1 cellular context compared by ENCODE assay signal in genomic region chr13:109226631-109227030, GRCh38.
TF ChIP-seq lines count a peak whose summit lies in the region.

No MANE protein-coding gene starts in this region.

TF ChIP-seq in GM23338, 12 proteins besides CTCF, POLR2A, EP300 and RAD21 (continued from another document):
- no peak for TF ChIP-seq NANOG (IDR thresholded peaks at IDR 0.05; ENCODE audit: borderline replicate concordance)
- no peak for TF ChIP-seq ZNF114 (CRISPR knock-in tag; IDR thresholded peaks at IDR 0.05)
- TF ChIP-seq ETS1 (IDR thresholded peaks at IDR 0.05) = no peak
- TF ChIP-seq JUNB (IDR thresholded peaks at IDR 0.05; ENCODE audit: unreplicated experiment) = no peak
- TF ChIP-seq CREB1 (CRISPR knock-in tag; IDR thresholded peaks at IDR 0.05; ENCODE audit: low read depth) = no peak
- TF ChIP-seq EZH2 (IDR thresholded peaks at IDR 0.05; ENCODE audit: low read depth, unreplicated experiment) = no peak
